Comparison of ENCODE assay signal across 29 cellular contexts in genomic region chr19:54294539-54294938, GRCh38. TPM values are rescaled to one million over a fixed set of nuclear protein-coding genes. Genes with fewer than 3 reads are reported as not detected.
DNase-seq lines count a peak whose midpoint lies in the region; ATAC-seq, FAIRE-seq and TF ChIP-seq lines count a peak whose summit lies in the region.
"Had no signal": no experiment of that assay in that cellular context is flagged by ENCODE, and none has a peak within 500 bp of the region (broad histone marks: within the 10 kb centered on the region; RNA-seq: fewer than 3 reads in every experiment).

No MANE protein-coding gene starts in this region.

- H3K4me3 ChIP-seq in colonic mucosa (no peak overlapping the region), small intestine (ENCODE audit: low read depth in 1 of 2, low read length in 2 of 2) (no peak overlapping the region), HAP-1 (no peak overlapping the region)
- H3K4me3 ChIP-seq: BLaER1, GM12878 had no signal

- DNase-seq in left lobe of liver (ENCODE audit: low spot score) (peak; percentile 26), posterior vena cava (ENCODE audit: low spot score) (peak; percentile 75), colonic mucosa (no peak), small intestine (no peak), HAP-1 (ENCODE audit: low spot score in 2 of 2) (no peak)
- DNase-seq: 8988T; ACHN; BE2C; C1 segment of cervical spinal cord; CD4-positive, alpha-beta memory T cell; CD4-positive, CD25-positive, alpha-beta regulatory T cell; CD8-positive, alpha-beta memory T cell; COR-L47; DMS 273 treated with DMSO at 0.1 percent for 48 hours; DMS153; DMS53; DMS79; DND-41; EL; GDM1 had no signal

- H3K36me3 ChIP-seq in colonic mucosa, result no peaks in the 10 kb centered on the region
- no peaks in the 10 kb centered on the region for H3K36me3 ChIP-seq in small intestine (ENCODE audit: control insufficient read depth in 2 of 2, insufficient read depth in 2 of 2, low read length in 2 of 2)
- no peaks in the 10 kb centered on the region for H3K36me3 ChIP-seq in HAP-1 (replicated peaks)
- H3K36me3 ChIP-seq: BE2C, BLaER1 had no signal

- 81 to 89% (median 86%) methylated on average over 6 of the region's 6 CpGs for WGBS in small intestine, 3 donors

- in situ Hi-C loops in HAP-1 (cut with MboI; ENCODE audit: low sequenced_read_pairs), result loop anchor here (5.0 kb wide), 1 partner anchor 283 kb away; no protein-coding TSS in a partner anchor

- intact Hi-C loops in posterior vena cava (cut with DNase I) (loop anchor here in 1 of 2 donors (10.0 kb wide), 1 partner anchor 1180 kb away; the partner anchor contains the start of gene ZNF628), colonic mucosa (cut with DNase I) (loop anchor here (10.0 kb wide), 1 partner anchor 280 kb away; the partner anchor contains the start of gene LILRA2)

- no peaks in the 10 kb centered on the region for H3K9me3 ChIP-seq in colonic mucosa
- H3K9me3 ChIP-seq in small intestine (ENCODE audit: control insufficient read depth, low read depth), result no peaks in the 10 kb centered on the region
- no peaks in the 10 kb centered on the region for H3K9me3 ChIP-seq in HAP-1
- H3K9me3 ChIP-seq: BE2C had no signal

- no peak for ATAC-seq in left lobe of liver
- ATAC-seq: GM12878 had no signal

- H3K9ac ChIP-seq in colonic mucosa (ENCODE audit: low read depth in 2 of 2, low read length in 2 of 2), result no peak overlapping the region
- H3K9ac ChIP-seq: BLaER1 had no signal

- no peaks in the 10 kb centered on the region for H3K4me1 ChIP-seq in colonic mucosa
- no peaks in the 10 kb centered on the region for H3K4me1 ChIP-seq in small intestine (ENCODE audit: control insufficient read depth in 2 of 2, insufficient read depth in 1 of 2, low read depth in 1 of 2, low read length in 1 of 2)
- no peaks in the 10 kb centered on the region for H3K4me1 ChIP-seq in HAP-1
- H3K4me1 ChIP-seq: BE2C had no signal

- no peak for FAIRE-seq in small intestine (lab: Jason Lieb, UNC)
- FAIRE-seq: A204.1, GM12878, GM12892, GM18507 had no signal

- H3K27me3 ChIP-seq in colonic mucosa (no peaks in the 10 kb centered on the region), small intestine (ENCODE audit: control insufficient read depth in 2 of 2, insufficient read depth in 2 of 2, low read length in 2 of 2) (no peaks in the 10 kb centered on the region), HAP-1 (ENCODE audit: low read depth) (no peaks in the 10 kb centered on the region)
- H3K27me3 ChIP-seq: BLaER1 had no signal

- H3K27ac ChIP-seq in colonic mucosa (no peak overlapping the region), small intestine (ENCODE audit: low read depth in 1 of 2, low read length in 1 of 2) (no peak overlapping the region)
- H3K27ac ChIP-seq: BLaER1 had no signal

- no peak for TF ChIP-seq CTCF in colonic mucosa (IDR thresholded peaks at IDR 0.05)

RNA-seq across cellular contexts. Expression of gene LILRB2, which starts 13.6 kb away (rescaled TPM):
- total RNA-seq in left lobe of liver (1.7 TPM), posterior vena cava (10 to 100 TPM in 1 of 2 donors, 1 to 10 TPM in 1; 7.3 to 12.9 TPM), colonic mucosa (1 to 10 TPM; 1.3 to 5.3 TPM)
- polyA plus RNA-seq in small intestine, result 1 to 10 TPM in 1 of 3 donors, under 1 TPM in 2; 0.22 to 4.7 (median 0.81) TPM
- total RNA-seq: A673; CD4-positive, CD25-positive, alpha-beta regulatory T cell; Daoy; G401 had no signal
- polyA plus RNA-seq: AG04450; CD4-positive, alpha-beta memory T cell; CD8-positive, alpha-beta memory T cell had no signal

RNA-seq across cellular contexts. Expression of gene LILRA5, which starts 18.4 kb away (rescaled TPM):
- total RNA-seq in left lobe of liver (1.4 TPM), posterior vena cava (10 to 100 TPM in 1 of 2 donors, 1 to 10 TPM in 1; 6.2 to 11.7 TPM), colonic mucosa (1 to 10 TPM in 1 of 2 donors, under 1 TPM in 1; 0.42 to 2.7 TPM)
- 1 to 10 TPM; 1.6 to 8.2 (median 2.7) TPM for polyA plus RNA-seq in small intestine
- total RNA-seq: A673; CD4-positive, CD25-positive, alpha-beta regulatory T cell; CD8-positive, alpha-beta memory T cell; Daoy; G401 had no signal
- polyA plus RNA-seq: AG04450; CD4-positive, alpha-beta memory T cell; CD8-positive, alpha-beta memory T cell had no signal

RNA-seq across cellular contexts. Expression of gene LILRB5, which starts 37.5 kb away (rescaled TPM):
- total RNA-seq in left lobe of liver (8.7 TPM), posterior vena cava (10 to 100 TPM; 14.9 to 22.5 TPM), colonic mucosa (1 to 10 TPM; 2.2 to 8.6 TPM)
- 1 to 10 TPM; 1.1 to 6.3 (median 2.4) TPM for polyA plus RNA-seq in small intestine
- total RNA-seq: A673; CD4-positive, CD25-positive, alpha-beta regulatory T cell; Daoy; G401 had no signal
- polyA plus RNA-seq: AG04450; CD4-positive, alpha-beta memory T cell; CD4-positive, CD25-positive, alpha-beta regulatory T cell; CD8-positive, alpha-beta memory T cell had no signal

RNA-seq across cellular contexts. Expression of gene LILRA4, which starts 44.4 kb away (rescaled TPM):
- not detected for total RNA-seq in left lobe of liver
- under 1 TPM in 1 of 2 donors, not detected in 1; 0.57 TPM for total RNA-seq in posterior vena cava
- not detected for total RNA-seq in colonic mucosa
- under 1 TPM in 1 of 3 donors, not detected in 2; 0.19 TPM for polyA plus RNA-seq in small intestine
- total RNA-seq: A673; CD4-positive, alpha-beta memory T cell; CD4-positive, CD25-positive, alpha-beta regulatory T cell; CD8-positive, alpha-beta memory T cell; Daoy; G401 had no signal
- polyA plus RNA-seq: AG04450; CD4-positive, CD25-positive, alpha-beta regulatory T cell; CD8-positive, alpha-beta memory T cell had no signal

RNA-seq across cellular contexts. Expression of gene LILRA6, which starts 51.9 kb away (rescaled TPM):
- total RNA-seq in left lobe of liver (0.75 TPM), posterior vena cava (1 to 10 TPM; 8.1 to 9.6 TPM), colonic mucosa (1 to 10 TPM in 1 of 2 donors, under 1 TPM in 1; 0.54 to 2.3 TPM)
- polyA plus RNA-seq in small intestine, result 1 to 10 TPM in 1 of 3 donors, under 1 TPM in 1, not detected in 1; 0.27 to 1.6 TPM
- total RNA-seq: A673; CD4-positive, CD25-positive, alpha-beta regulatory T cell; Daoy; G401 had no signal
- polyA plus RNA-seq: AG04450 had no signal

Comparison
In these comparisons a context has a peak if more than half of its experiments do, and no peak if none do; other contexts are left out.
1. DNase-seq: peak in left lobe of liver (single experiment) and posterior vena cava (single experiment); none in colonic mucosa (single experiment), small intestine (single experiment) and HAP-1 (0 of 2).